ENCODE assay signal across 8 cellular contexts in genomic region chr12:57240069-57240921, GRCh38. TPM values are rescaled to one million over a fixed set of nuclear protein-coding genes. Genes with fewer than 3 reads are reported as not detected.
A peak's percentile ranks its signal among the peaks of the same experiment; 100 is the strongest.
DNase-seq lines count a peak whose midpoint lies in the region; ATAC-seq and TF ChIP-seq lines count a peak whose summit lies in the region.

No MANE protein-coding gene starts in this region.

- H3K23ac ChIP-seq in IMR-90 (ENCODE audit: low read depth, low read length) = peak overlapping the region; percentile 98

- H3K4me1 ChIP-seq in IMR-90 (ENCODE audit: control insufficient read depth, insufficient read depth, low read length) = peaks cover 17% of the 10 kb centered on the region
- peaks cover 5 to 87% (median 54%) of the 10 kb centered on the region in 12 donors for H3K4me1 ChIP-seq in heart left ventricle

- dilution Hi-C loops in IMR-90 (cut with HindIII; ENCODE audit: low sequenced_read_pairs, unreplicated experiment) = no loop called here

- in situ Hi-C loops in IMR-90 (cut with MboI; ENCODE audit: low sequenced_read_pairs) = no loop called here

- H3K4ac ChIP-seq in IMR-90 (ENCODE audit: low read depth, low read length) = peak overlapping the region; percentile 98

- H2AK9ac ChIP-seq in IMR-90 (replicated peaks; ENCODE audit: low read depth, low read length, poor library complexity) = peak overlapping the region; percentile 96

- CTCF ChIA-PET in IMR-90 (lab: Yijun Ruan, JAX) = interaction anchor here (0.6 to 5.8 kb wide), 5 partner anchors 11 to 213 kb away, joined by 3 to 47 read pairs (median 4); partner anchors contain the start of gene SHMT2
- CTCF ChIA-PET in activated naive CD4-positive, alpha-beta T cell treated with anti-CD3 and anti-CD28 coated beads, Interleukin-2, amount 10 ng/mL, durations not matched to agents 7 days and 5 days (lab: Charles Lee) = interaction anchor here (0.5 to 11.9 kb wide), 10 partner anchors 11 to 192 kb away, joined by 3 to 318 read pairs (median 4); partner anchors contain the start of genes LRP1, NXPH4, SHMT2 and STAC3

- H4K20me1 ChIP-seq in IMR-90 (ENCODE audit: insufficient read depth, low read length) = peaks cover 42% of the 10 kb centered on the region; the same call in 1 of the 2 replicates

- 1% methylated on average over 21 of the region's 72 CpGs; no CpG with 5 or more reads in 1 of the 2 experiments for WGBS in IMR-90 (ENCODE audit: extremely low coverage in 2 of 2, insufficient read length in 1 of 2), 2 experiments
- 1 to 2% (median 1%) methylated on average over 60 to 72 of the region's 72 CpGs for WGBS in heart left ventricle, 4 donors

- no peak overlapping the region; the same call in 1 of the 2 replicates for H2BK20ac ChIP-seq in IMR-90 (ENCODE audit: low read depth, low read length)

- H2BK5ac ChIP-seq in IMR-90 (ENCODE audit: low read depth, low read length, poor library complexity, severe bottlenecking) = peak overlapping the region; percentile 60

- H3K9me3 ChIP-seq in IMR-90 (ENCODE audit: control insufficient read depth, insufficient read depth, low read length) (no peaks in the 10 kb centered on the region), heart left ventricle (no peaks in the 10 kb centered on the region)

- H3K9ac ChIP-seq in IMR-90 (ENCODE audit: low read depth, low read length) = peak overlapping the region; percentile 93

- H3K9me1 ChIP-seq in IMR-90 (ENCODE audit: insufficient read depth, low read length) = peaks cover 7% of the 10 kb centered on the region; the same call in 1 of the 2 replicates

- peak overlapping the region; percentile 94 for H3K14ac ChIP-seq in IMR-90 (replicated peaks; ENCODE audit: low read depth, low read length)

- peaks cover 3% of the 10 kb centered on the region; the same call in 1 of the 2 replicates for H3K36me3 ChIP-seq in IMR-90 (ENCODE audit: control insufficient read depth, insufficient read depth, low read length)
- no peaks in the 10 kb centered on the region for H3K36me3 ChIP-seq in heart left ventricle

- H3K27me3 Mint-ChIP-seq in activated naive CD4-positive, alpha-beta T cell treated with anti-CD3 and anti-CD28 coated beads, Interleukin-2, amount 10 ng/mL, durations not matched to agents 7 days and 5 days = peaks cover 98% of the 10 kb centered on the region
- peaks cover 84% of the 10 kb centered on the region for H3K27me3 Mint-ChIP-seq in progenitor cell of endocrine pancreas

- H3K4me1 Mint-ChIP-seq in activated naive CD4-positive, alpha-beta T cell treated with anti-CD3 and anti-CD28 coated beads, Interleukin-2, amount 10 ng/mL, durations not matched to agents 7 days and 5 days = peaks cover 82% of the 10 kb centered on the region
- H3K4me1 Mint-ChIP-seq in progenitor cell of endocrine pancreas (ENCODE audit: low read depth) = peaks cover 22% of the 10 kb centered on the region

- peak overlapping the region; percentile 94 to 95; a peak in 3 of 4 replicates for H4K8ac ChIP-seq in IMR-90 (ENCODE audit: low read depth in 2 of 2, low read length in 2 of 2)

- H3K18ac ChIP-seq in IMR-90 (ENCODE audit: low read depth, low read length) = peak overlapping the region; percentile 23; the same call in 1 of the 2 replicates

- peaks cover 9% of the 10 kb centered on the region for H3K36me3 Mint-ChIP-seq in activated naive CD4-positive, alpha-beta T cell treated with anti-CD3 and anti-CD28 coated beads, Interleukin-2, amount 10 ng/mL, durations not matched to agents 7 days and 5 days
- peaks cover 3% of the 10 kb centered on the region for H3K36me3 Mint-ChIP-seq in progenitor cell of endocrine pancreas (ENCODE audit: insufficient read depth)

- TF ChIP-seq POLR2A in IMR-90 (IDR thresholded peaks at IDR 0.05; ENCODE audit: low read depth, low read length) (peak; percentile 29; the same call in 1 of the 2 replicates), heart left ventricle (IDR thresholded peaks at IDR 0.05) (no peak)

- 0 out of 3 replicates have a peak overlapping the region, but pooled peaks have one; percentile 16 for H2BK15ac ChIP-seq in IMR-90 (ENCODE audit: low read depth, low read length)

- peak overlapping the region; percentile 73 for H3K27ac ChIP-seq in IMR-90 (ENCODE audit: insufficient read depth, low read length)
- H3K27ac ChIP-seq in heart left ventricle = peak overlapping the region in 4 of 12 donors; percentile 5 to 49 (median 25)

- H3K9me3 Mint-ChIP-seq in activated naive CD4-positive, alpha-beta T cell treated with anti-CD3 and anti-CD28 coated beads, Interleukin-2, amount 10 ng/mL, durations not matched to agents 7 days and 5 days = no peaks in the 10 kb centered on the region
- no peaks in the 10 kb centered on the region for H3K9me3 Mint-ChIP-seq in progenitor cell of endocrine pancreas (ENCODE audit: low read depth)

- H3K27ac Mint-ChIP-seq in activated naive CD4-positive, alpha-beta T cell treated with anti-CD3 and anti-CD28 coated beads, Interleukin-2, amount 10 ng/mL, durations not matched to agents 7 days and 5 days = peak overlapping the region; percentile 84
- H3K27ac Mint-ChIP-seq in progenitor cell of endocrine pancreas = peak overlapping the region; percentile 86

- TF ChIP-seq CTCF in IMR-90 (conservative IDR thresholded peaks at IDR 0.05; ENCODE audit: low read depth, low read length) (no peak), heart left ventricle (IDR thresholded peaks at IDR 0.05) (peak in 1 of 12 donors; percentile 1), progenitor cell of endocrine pancreas (IDR thresholded peaks at IDR 0.05; ENCODE audit: unreplicated experiment) (peak; percentile 6)

- H4K5ac ChIP-seq in IMR-90 (ENCODE audit: low read depth, low read length) = peak overlapping the region; percentile 62; the same call in 1 of the 2 replicates

- intact Hi-C loops in IMR-90 (cut with micrococcal nuclease) (loop anchor here (5.0 kb wide), 1 partner anchor 128 kb away; the partner anchor contains the start of gene STAT6), heart left ventricle (cut with DNase I) (no loop called here)

- no peak for TF ChIP-seq RAD21 in IMR-90 (IDR thresholded peaks at IDR 0.05; ENCODE audit: low read length)

- peaks cover 0 to 10% of the 10 kb centered on the region in 2 experiments; a peak in 1 of 4 replicates for H3K79me1 ChIP-seq in IMR-90 (ENCODE audit: low read depth in 1 of 2, low read length in 2 of 2)

- peak overlapping the region; percentile 66 for H2BK120ac ChIP-seq in IMR-90 (ENCODE audit: low read depth, low read length)

- H3K56ac ChIP-seq in IMR-90 (ENCODE audit: extremely low read depth, insufficient read depth, low read length) = peak overlapping the region; percentile 69; the same call in 1 of the 2 replicates

- H3K4me3 ChIP-seq in IMR-90 (ENCODE audit: insufficient read depth, low read depth, low read length) = peak overlapping the region; percentile 55
- H3K4me3 ChIP-seq in heart left ventricle = peak overlapping the region; percentile 3 to 66 (median 56)

- H2AK5ac ChIP-seq in IMR-90 (ENCODE audit: low read depth, low read length) = peak overlapping the region; percentile 93

- H3K27me3 ChIP-seq in IMR-90 (ENCODE audit: control insufficient read depth, insufficient read depth, low read length) (peaks cover 6% of the 10 kb centered on the region; the same call in 1 of the 2 replicates), heart left ventricle (peaks cover 4 to 80% (median 36%) of the 10 kb centered on the region in 9 donors)

- peak; percentile 9 for ATAC-seq in IMR-90 (ENCODE audit: low read depth)
- peak in 2 of 4 donors; percentile 5 to 14 for ATAC-seq in heart left ventricle
- ATAC-seq in GM18520 (IDR thresholded peaks at IDR 0.05; ENCODE audit: unreplicated experiment) = no peak

- POLR2A ChIA-PET in IMR-90 (lab: Charles Lee; ENCODE audit: unreplicated experiment) = interaction anchor here (0.6 to 1.3 kb wide), 3 partner anchors 11 to 377 kb away, joined by 3 to 4 read pairs (median 4); partner anchors contain the start of genes INHBE and SHMT2

- peak overlapping the region; percentile 92 for H2AFZ ChIP-seq in IMR-90 (replicated peaks; ENCODE audit: low read length, poor library complexity)

- H4K91ac ChIP-seq in IMR-90 (ENCODE audit: insufficient read depth, low read depth, low read length) = peak overlapping the region; percentile 94

- H3K4me3 Mint-ChIP-seq in activated naive CD4-positive, alpha-beta T cell treated with anti-CD3 and anti-CD28 coated beads, Interleukin-2, amount 10 ng/mL, durations not matched to agents 7 days and 5 days = peak overlapping the region; percentile 95
- peak overlapping the region; percentile 69 for H3K4me3 Mint-ChIP-seq in progenitor cell of endocrine pancreas (ENCODE audit: low read depth)

- peak; percentile 97 for DNase-seq in DMS53 (lab: John Stamatoyannopoulos, UW)
- DNase-seq in IMR-90 = peak; percentile 60
- peak; percentile 39 for DNase-seq in RPMI7951 (ENCODE audit: low read depth)
- DNase-seq in activated naive CD4-positive, alpha-beta T cell treated with anti-CD3 and anti-CD28 coated beads, Interleukin-2, amount 10 ng/mL, durations not matched to agents 7 days and 5 days = peak; percentile 76
- peak in 4 of 5 donors; percentile 55 to 68 (median 63) for DNase-seq in heart left ventricle
- DNase-seq in progenitor cell of endocrine pancreas (ENCODE audit: low spot score, unreplicated experiment) = no peak
- no peak for DNase-seq in 8988T

- BruUV-seq in IMR-90 (replicated peaks; lab: Mats Ljungman, UMichigan) = no TSS peak

- peak overlapping the region; percentile 92 for H3K4me2 ChIP-seq in IMR-90 (ENCODE audit: low read depth, low read length)

RNA-seq across cellular contexts. Expression of gene STAC3, which starts 10.7 kb away (rescaled TPM):
- total RNA-seq in IMR-90 (2012; rRNA removed) (under 0.01 and 0.18 TPM in 2 replicates), heart left ventricle (1 to 10 TPM in 3 of 9 donors, under 1 TPM in 5, not detected in 1; 0.47 to 5.7 (median 0.92) TPM), progenitor cell of endocrine pancreas (6.0 and 6.1 TPM in 2 replicates)
- polyA plus RNA-seq in IMR-90 (2012; rRNA removed) (0.67 and 0.80 TPM in 2 replicates), heart left ventricle (under 1 TPM; 0.61 to 0.67 TPM)
- 0.13 and 0.66 TPM in 2 replicates for polyA plus RNA-seq in IMR-90 (2012; cell fraction: cytosol; rRNA removed)
- 2.9 and 4.4 TPM in 2 replicates for polyA plus RNA-seq in IMR-90 (2012; cell fraction: nucleus; rRNA removed; ENCODE audit: low replicate concordance)
- total RNA-seq in RPMI7951 (2014; rRNA removed; shearing (Covaris generic)) = 0.84 TPM in 1 of 2 replicates, not detected in the other

RNA-seq across cellular contexts. Expression of gene SHMT2, which starts 10.8 kb away (rescaled TPM):
- 225 and 266 TPM in 2 replicates for total RNA-seq in IMR-90 (2012; rRNA removed)
- 302 and 364 TPM in 2 replicates for polyA plus RNA-seq in IMR-90 (2012; rRNA removed)
- polyA plus RNA-seq in IMR-90 (2012; cell fraction: cytosol; rRNA removed) = 201 and 323 TPM in 2 replicates
- polyA plus RNA-seq in IMR-90 (2012; cell fraction: nucleus; rRNA removed; ENCODE audit: low replicate concordance) = 303 and 511 TPM in 2 replicates
- total RNA-seq in RPMI7951 (2014; rRNA removed; shearing (Covaris generic)) = 89.3 and 108 TPM in 2 replicates
- total RNA-seq in heart left ventricle = 10 to 100 TPM; 26.2 to 46.7 (median 35.5) TPM
- 10 to 100 TPM; 15.9 to 76.5 TPM for polyA plus RNA-seq in heart left ventricle
- total RNA-seq in progenitor cell of endocrine pancreas = 162 and 165 TPM in 2 replicates

RNA-seq across cellular contexts. Expression of gene NXPH4, which starts 23.7 kb away (rescaled TPM):
- total RNA-seq in IMR-90 (2012; rRNA removed) (0.36 and 0.56 TPM in 2 replicates), heart left ventricle (1 to 10 TPM; 1.9 to 8.0 (median 3.2) TPM), progenitor cell of endocrine pancreas (1.7 and 2.0 TPM in 2 replicates)
- polyA plus RNA-seq in IMR-90 (2012; rRNA removed) (3.3 and 3.8 TPM in 2 replicates), heart left ventricle (1 to 10 TPM; 1.3 to 2.3 TPM)
- 4.8 and 7.5 TPM in 2 replicates for polyA plus RNA-seq in IMR-90 (2012; cell fraction: cytosol; rRNA removed)
- 3.3 and 5.8 TPM in 2 replicates for polyA plus RNA-seq in IMR-90 (2012; cell fraction: nucleus; rRNA removed; ENCODE audit: low replicate concordance)
- 1.7 and 4.1 TPM in 2 replicates for total RNA-seq in RPMI7951 (2014; rRNA removed; shearing (Covaris generic))

Comparison
In these comparisons a context has a peak if more than half of its experiments do, and no peak if none do; other contexts are left out.
1. DNase-seq: peak in DMS53 (single experiment), IMR-90 (single experiment), RPMI7951 (single experiment), activated naive CD4-positive, alpha-beta T cell treated with anti-CD3 and anti-CD28 coated beads, Interleukin-2, amount 10 ng/mL, durations not matched to agents 7 days and 5 days (single experiment) and heart left ventricle (4 of 5); none in progenitor cell of endocrine pancreas (single experiment) and 8988T (single experiment).